ENCODE assay signal across 10 cellular contexts in the genomic region with DNA sequence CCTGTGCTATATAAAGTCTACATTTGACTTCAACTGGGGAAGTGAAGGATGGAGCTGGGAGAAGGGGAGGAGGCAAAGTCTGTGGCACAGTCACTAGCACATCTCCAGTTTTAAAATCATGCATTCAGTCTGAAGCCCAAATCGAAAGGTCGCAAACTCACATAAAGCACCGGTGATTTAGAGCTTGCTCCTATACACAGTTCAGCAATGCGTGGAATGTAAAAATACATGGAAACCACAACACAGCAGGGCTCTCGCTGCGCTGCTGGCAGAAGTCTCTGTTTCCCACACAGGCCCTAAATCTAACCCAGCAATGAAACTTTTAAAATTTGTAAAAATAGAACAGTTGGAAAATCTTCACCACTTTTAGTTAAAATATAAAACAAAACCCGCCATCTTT.
DNase-seq lines count a peak whose midpoint lies in the region; ATAC-seq and TF ChIP-seq lines count a peak whose summit lies in the region.
"Had no signal": no experiment of that assay in that cellular context is flagged by ENCODE, and none has a peak within 500 bp of the region (broad histone marks: within the 10 kb centered on the region; RNA-seq: fewer than 3 reads in every experiment).

No MANE protein-coding gene starts in this region.

- TF ChIP-seq CTCF in right atrium auricular region (IDR thresholded peaks at IDR 0.05) (no peak), fibroblast of mammary gland (conservative IDR thresholded peaks at IDR 0.05; ENCODE audit: control insufficient read depth, insufficient read depth, low read depth, low read length) (no peak), uterus (IDR thresholded peaks at IDR 0.05) (no peak)

- no peak overlapping the region for H3K4me3 ChIP-seq in right cardiac atrium (ENCODE audit: low read length)
- no peak overlapping the region for H3K4me3 ChIP-seq in right atrium auricular region
- no peak overlapping the region for H3K4me3 ChIP-seq in fibroblast of mammary gland (ENCODE audit: control insufficient read depth, low read depth, low read length)
- H3K4me3 ChIP-seq in uterus = no peak overlapping the region
- H3K4me3 ChIP-seq: upper lobe of left lung had no signal

- WGBS in right cardiac atrium = 79% methylated on average over 7 of the region's 7 CpGs

- H3K9me3 ChIP-seq in right cardiac atrium (ENCODE audit: control insufficient read depth, low read length) = no peaks in the 10 kb centered on the region
- H3K9me3 ChIP-seq in right atrium auricular region = peaks cover 0 to 4% of the 10 kb centered on the region in 2 donors
- H3K9me3 ChIP-seq in uterus = no peaks in the 10 kb centered on the region
- H3K9me3 ChIP-seq: upper lobe of left lung had no signal

- ATAC-seq in right cardiac atrium = no peak
- peak; percentile 69 for ATAC-seq in HG03442 (IDR thresholded peaks at IDR 0.05; ENCODE audit: unreplicated experiment)
- ATAC-seq: activated CD4-positive, CD25-positive, alpha-beta regulatory T cell treated with anti-CD3 and anti-CD28 coated beads, Interleukin-2, amount 50 U/mL, for 24 hours had no signal

- H3K36me3 ChIP-seq in right atrium auricular region (no peaks in the 10 kb centered on the region), uterus (no peaks in the 10 kb centered on the region)
- H3K36me3 ChIP-seq: upper lobe of left lung had no signal

- H3K27me3 ChIP-seq in right cardiac atrium (ENCODE audit: control insufficient read depth, insufficient read depth) = no peaks in the 10 kb centered on the region
- no peaks in the 10 kb centered on the region for H3K27me3 ChIP-seq in right atrium auricular region
- H3K27me3 ChIP-seq in uterus = no peaks in the 10 kb centered on the region
- H3K27me3 ChIP-seq: upper lobe of left lung had no signal

- peak overlapping the region; percentile 27 for H3K27ac ChIP-seq in right cardiac atrium (ENCODE audit: low read length)
- no peak overlapping the region for H3K27ac ChIP-seq in right atrium auricular region
- H3K27ac ChIP-seq in uterus = peak overlapping the region; percentile 31 to 65
- H3K27ac ChIP-seq: upper lobe of left lung had no signal

- H3K4me1 ChIP-seq in right cardiac atrium (ENCODE audit: control insufficient read depth, insufficient read depth, low read length) (peaks cover 6% of the 10 kb centered on the region), right atrium auricular region (peaks cover 0 to 28% of the 10 kb centered on the region in 2 donors), uterus (peaks cover 0 to 10% of the 10 kb centered on the region in 2 donors)

- intact Hi-C loops in right cardiac atrium (cut with DNase I) (no loop called here), uterus (cut with DNase I; ENCODE audit: low total_unique reads) (no loop called here)

- no peak for DNase-seq in right cardiac atrium
- DNase-seq in right atrium auricular region (ENCODE audit: low spot score) = no peak
- peak; percentile 59 for DNase-seq in fibroblast of mammary gland (ENCODE audit: low read depth)
- DNase-seq in uterus = no peak
- DNase-seq in SKM-1 (lab: John Stamatoyannopoulos, UW; ENCODE audit: unreplicated experiment) = no peak
- DNase-seq in activated T-cell treated with anti-CD3 and anti-CD28 coated beads, Interleukin-2, amount 50 U/mL, for 48 hours = no peak
- no peak for DNase-seq in stimulated activated CD4-positive, alpha-beta T cell treated with anti-CD3 and anti-CD28 coated beads, Interleukin-1b, Interleukin-23, amount 100 ng/mL, for 48 hours
- DNase-seq: upper lobe of left lung had no signal

- TF ChIP-seq POLR2A in uterus (IDR thresholded peaks at IDR 0.05) = no peak

Comparison
In these comparisons a context has a peak if more than half of its experiments do, and no peak if none do; other contexts are left out.
1. H3K27ac ChIP-seq: peak in right cardiac atrium (single experiment) and uterus (2 of 2); none in right atrium auricular region (0 of 2).